ENCODE assay signal across 8 cellular contexts in the genomic region with DNA sequence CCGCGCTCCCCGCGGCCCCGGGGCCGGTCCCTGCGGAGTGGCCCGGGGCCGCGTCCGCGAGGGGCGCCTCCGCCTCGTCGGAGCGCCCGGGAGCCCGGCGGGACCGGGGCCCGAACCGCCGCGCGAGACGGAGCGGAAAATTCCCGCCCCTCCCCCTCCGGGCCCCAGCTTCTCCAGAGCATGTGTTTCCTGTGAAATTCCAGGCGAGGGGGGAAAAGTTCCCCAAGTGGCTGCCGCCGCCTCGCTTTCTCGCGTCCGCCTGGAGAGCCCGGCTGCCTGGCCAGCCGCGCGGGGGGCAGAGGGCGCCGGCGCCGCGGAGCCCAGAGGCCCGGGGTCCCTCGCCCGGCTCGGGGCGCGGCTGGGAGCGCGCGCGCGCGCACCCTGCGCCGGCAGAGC. TPM values are rescaled to one million over a fixed set of nuclear protein-coding genes. Genes with fewer than 3 reads are reported as not detected.
DNase-seq lines count a peak whose midpoint lies in the region; ATAC-seq and TF ChIP-seq lines count a peak whose summit lies in the region.

No MANE protein-coding gene starts in this region.

- in situ Hi-C loops in ACHN (cut with HindIII; ENCODE audit: low pct_ligation_motif_present, low pct_unique_long_range_greater_than_20kb, low sequenced_read_pairs): no loop called here

- no peaks in the 10 kb centered on the region for H3K9me3 Mint-ChIP-seq in HFFc6

- H3K4me1 ChIP-seq in A673 (ENCODE audit: insufficient read depth, low read length, poor library complexity, severe bottlenecking): peaks cover 12% of the 10 kb centered on the region
- peaks cover 8% of the 10 kb centered on the region for H3K4me1 ChIP-seq in effector memory CD4-positive, alpha-beta T cell (ENCODE audit: control insufficient read depth, insufficient read depth, low read length, poor library complexity, severe bottlenecking)
- peaks cover 0 to 8% of the 10 kb centered on the region in 2 donors for H3K4me1 ChIP-seq in mucosa of rectum (ENCODE audit: control insufficient read depth in 2 of 2, insufficient read depth in 2 of 2, low read length in 2 of 2)
- H3K4me1 ChIP-seq in thyroid gland: peaks cover 0 to 8% of the 10 kb centered on the region in 2 donors

- ATAC-seq in GM21381 (IDR thresholded peaks at IDR 0.05; ENCODE audit: unreplicated experiment) (no peak), HG02885 (IDR thresholded peaks at IDR 0.05; ENCODE audit: poor library complexity, unreplicated experiment) (no peak)

- H3K9me3 ChIP-seq in A673 (ENCODE audit: low read depth, low read length, poor library complexity, severe bottlenecking) (no peaks in the 10 kb centered on the region), mucosa of rectum (ENCODE audit: control insufficient read depth in 2 of 2, low read length in 2 of 2) (no peaks in the 10 kb centered on the region), thyroid gland (no peaks in the 10 kb centered on the region)
- H3K9me3 ChIP-seq in effector memory CD4-positive, alpha-beta T cell (ENCODE audit: control insufficient read depth, low read length): no peaks in the 10 kb centered on the region

- H3K27ac Mint-ChIP-seq in HFFc6: no peak overlapping the region

- POLR2A ChIA-PET in A673 (lab: Charles Lee; ENCODE audit: low non-redundant PET): no interaction called here

- no TSS peak for BruUV-seq in A673 (replicated peaks; lab: Mats Ljungman, UMichigan)

- DNase-seq in A673 (ENCODE audit: low spot score) (no peak), HFFc6 (peak; percentile 25), ACHN (no peak), thyroid gland (no peak)
- no peak for DNase-seq in effector memory CD4-positive, alpha-beta T cell

- peaks cover 58% of the 10 kb centered on the region for H3K4me1 Mint-ChIP-seq in HFFc6 (ENCODE audit: low read depth)

- peaks cover 5% of the 10 kb centered on the region for H3K27me3 Mint-ChIP-seq in HFFc6 (ENCODE audit: insufficient read depth)

- CTCF ChIA-PET in A673 (lab: Charles Lee): no interaction called here

- H3K36me3 Mint-ChIP-seq in HFFc6 (ENCODE audit: low read depth): no peaks in the 10 kb centered on the region

- TF ChIP-seq CTCF in A673 (conservative IDR thresholded peaks at IDR 0.05; ENCODE audit: low read depth, low read length): no peak
- TF ChIP-seq CTCF in HFFc6 (IDR thresholded peaks at IDR 0.05): no peak
- no peak for TF ChIP-seq CTCF in thyroid gland (IDR thresholded peaks at IDR 0.05)

- H3K36me3 ChIP-seq in A673 (ENCODE audit: insufficient read depth, low read length, poor library complexity, severe bottlenecking) (no peaks in the 10 kb centered on the region), mucosa of rectum (ENCODE audit: control insufficient read depth in 2 of 2, insufficient read depth in 2 of 2, low read length in 2 of 2) (no peaks in the 10 kb centered on the region), thyroid gland (no peaks in the 10 kb centered on the region)
- H3K36me3 ChIP-seq in effector memory CD4-positive, alpha-beta T cell (ENCODE audit: control insufficient read depth, insufficient read depth, low read length): no peaks in the 10 kb centered on the region

- H3K4me3 ChIP-seq in A673 (ENCODE audit: low read depth, low read length, poor library complexity, severe bottlenecking): peak overlapping the region; percentile 62
- peak overlapping the region; percentile 59 for H3K4me3 ChIP-seq in effector memory CD4-positive, alpha-beta T cell (ENCODE audit: insufficient read depth, low read depth, low read length, poor library complexity, severe bottlenecking)
- H3K4me3 ChIP-seq in mucosa of rectum (ENCODE audit: low read length in 2 of 2): peak overlapping the region; percentile 62 to 63
- peak overlapping the region in 1 of 3 donors; percentile 37 for H3K4me3 ChIP-seq in thyroid gland (replicated peaks in 1 of 3)

- intact Hi-C loops in A673 (cut with micrococcal nuclease; ENCODE audit: unreplicated experiment) (loop anchor here (1.0 kb wide), 1 partner anchor 231 kb away; no protein-coding TSS in a partner anchor), thyroid gland (cut with DNase I) (loop anchor here (10.0 kb wide), 2 partner anchors 221 to 531 kb away; no protein-coding TSS in a partner anchor)

- H3K27ac ChIP-seq in A673 (ENCODE audit: low read depth, low read length, poor library complexity, severe bottlenecking): no peak overlapping the region
- no peak overlapping the region for H3K27ac ChIP-seq in effector memory CD4-positive, alpha-beta T cell (ENCODE audit: insufficient read depth, low read length, poor library complexity, severe bottlenecking)
- H3K27ac ChIP-seq in mucosa of rectum (ENCODE audit: low read depth in 2 of 2, low read length in 2 of 2): peak overlapping the region in 1 of 2 donors; percentile 44
- no peak overlapping the region for H3K27ac ChIP-seq in thyroid gland

- 1% methylated on average over 33 of the region's 60 CpGs; no CpG with 5 or more reads in 1 of the 2 donors for WGBS in thyroid gland, 2 donors

- no peak for TF ChIP-seq POLR2A in thyroid gland (IDR thresholded peaks at IDR 0.05)

- H3K4me3 Mint-ChIP-seq in HFFc6: peak overlapping the region; percentile 94

- no peak overlapping the region for H3K9ac ChIP-seq in mucosa of rectum (ENCODE audit: low read depth in 1 of 2, low read length in 2 of 2)

- H3K27me3 ChIP-seq in A673 (replicated peaks; ENCODE audit: insufficient read depth, low read depth, low read length, poor library complexity) (peaks cover 42% of the 10 kb centered on the region), mucosa of rectum (ENCODE audit: control insufficient read depth in 2 of 2, insufficient read depth in 2 of 2, low read length in 2 of 2) (peaks cover 29 to 33% of the 10 kb centered on the region in 2 donors), thyroid gland (no peaks in the 10 kb centered on the region)
- H3K27me3 ChIP-seq in effector memory CD4-positive, alpha-beta T cell (replicated peaks; ENCODE audit: control insufficient read depth, insufficient read depth, low read length, poor library complexity, severe bottlenecking): peaks cover 28% of the 10 kb centered on the region

RNA-seq across cellular contexts. Expression of a gene that starts 0.9 kb away (rescaled TPM):
- total RNA-seq in A673 (2021): 3.7 and 5.2 TPM in 2 replicates
- total RNA-seq in HFFc6 (2021; fragmentation: NEBNext Ultra II Directional; extraction: Animal tissue kit (Norgen Biotek cat#: 25700)): 10 to 100 TPM in 4 of 6 experiments, 1 to 10 TPM in 2; 6.7 to 11.5 (median 10.6) TPM
- 1 to 10 TPM; 2.0 to 4.2 (median 2.5) TPM for total RNA-seq in thyroid gland

RNA-seq across cellular contexts. Expression of a gene that starts 49.4 kb away (rescaled TPM):
- total RNA-seq in A673 (2021) (8.8 and 9.7 TPM in 2 replicates), thyroid gland (10 to 100 TPM; 20.1 to 22.9 (median 21.1) TPM)
- 10 to 100 TPM; 12.6 to 16.4 (median 14.5) TPM for total RNA-seq in HFFc6 (2021; fragmentation: NEBNext Ultra II Directional; extraction: Animal tissue kit (Norgen Biotek cat#: 25700))
